In genomic region chr1:155137129-155137528, GRCh38 we compare ENCODE assay signal across 10 cellular contexts. TPM values are rescaled to one million over a fixed set of nuclear protein-coding genes. Genes with fewer than 3 reads are reported as not detected.
A peak's percentile ranks its signal among the peaks of the same experiment; 100 is the strongest.
DNase-seq lines count a peak whose midpoint lies in the region; ATAC-seq and TF ChIP-seq lines count a peak whose summit lies in the region.
"Had no signal": no experiment of that assay in that cellular context is flagged by ENCODE, and none has a peak within 500 bp of the region (broad histone marks: within the 10 kb centered on the region; RNA-seq: fewer than 3 reads in every experiment).

No MANE protein-coding gene starts in this region.

- CTCF ChIA-PET in activated B cell treated with CpG ODN at 0.5 μM for 24 hours (lab: Charles Lee), result interaction anchor here (1.7 to 4.5 kb wide), 2 partner anchors 30 to 36 kb away, joined by 5 to 40 read pairs; partner anchors contain the start of gene KRTCAP2

- H4K20me1 ChIP-seq in GM23338 (replicated peaks; ENCODE audit: insufficient read depth), result peaks cover 13% of the 10 kb centered on the region

- peaks cover 16% of the 10 kb centered on the region for H3K27me3 Mint-ChIP-seq in GM23338 (ENCODE audit: insufficient read depth, low read depth, poor library complexity)
- H3K27me3 Mint-ChIP-seq in activated B cell treated with CpG ODN at 0.5 μM for 24 hours, result no peaks in the 10 kb centered on the region

- intact Hi-C loops in activated B cell treated with CpG ODN at 0.5 μM for 24 hours (cut with micrococcal nuclease), result loop anchor here (2.0 kb wide), 2 partner anchors 14 to 52 kb away; no protein-coding TSS in a partner anchor

- H3K4me1 Mint-ChIP-seq in GM23338 (peaks cover 13% of the 10 kb centered on the region), activated B cell treated with CpG ODN at 0.5 μM for 24 hours (peaks cover 47% of the 10 kb centered on the region)

- H3K9me3 Mint-ChIP-seq in GM23338 (no peaks in the 10 kb centered on the region), activated B cell treated with CpG ODN at 0.5 μM for 24 hours (no peaks in the 10 kb centered on the region)

- no peak overlapping the region for H2AFZ ChIP-seq in GM23338

- H3F3A ChIP-seq in GM23338 (replicated peaks; ENCODE audit: low read depth), result peaks cover 28% of the 10 kb centered on the region

- peaks cover 5% of the 10 kb centered on the region for H3K27me3 ChIP-seq in GM23338 (ENCODE audit: insufficient read depth)

- H3K27ac ChIP-seq in GM23338 (ENCODE audit: low read depth), result no peak overlapping the region

- H3K4me3 ChIP-seq in GM23338, result peak overlapping the region; percentile 82
- H3K4me3 ChIP-seq in fibroblast of villous mesenchyme (ENCODE audit: low read depth, low read length), result peak overlapping the region; percentile 89
- H3K4me3 ChIP-seq in skeletal muscle cell (ENCODE audit: low read depth, low read length), result peak overlapping the region; percentile 79

- H3K36me3 ChIP-seq in GM23338 (ENCODE audit: insufficient read depth), result no peaks in the 10 kb centered on the region

- H3K79me2 ChIP-seq in GM23338 (replicated peaks; ENCODE audit: insufficient read depth), result peaks cover 22% of the 10 kb centered on the region

- POLR2A ChIA-PET in activated B cell treated with CpG ODN at 0.5 μM for 24 hours (lab: Charles Lee), result interaction anchor here (1.1 to 5.4 kb wide), 5 partner anchors 11 to 590 kb away, joined by 3 to 92 read pairs (median 63); partner anchors contain the start of genes KRTCAP2 and TRIM46

- H3K4me3 Mint-ChIP-seq in GM23338, result peak overlapping the region; percentile 94
- peak overlapping the region; percentile 96 for H3K4me3 Mint-ChIP-seq in activated B cell treated with CpG ODN at 0.5 μM for 24 hours

- no peak for DNase-seq in GM23338 (ENCODE audit: low spot score)
- no peak for DNase-seq in activated B cell treated with CpG ODN at 0.5 μM for 24 hours
- no peak for DNase-seq in fibroblast of villous mesenchyme (ENCODE audit: low read depth)
- DNase-seq in skeletal muscle cell (ENCODE audit: low read depth), result no peak
- no peak for DNase-seq in LoVo (ENCODE audit: low spot score)
- no peak for DNase-seq in NCI-H2081 (lab: John Stamatoyannopoulos, UW)
- DNase-seq in OCI-M2 (lab: John Stamatoyannopoulos, UW; ENCODE audit: unreplicated experiment), result no peak
- DNase-seq: NCI-H1436 treated with DMSO at 0.1 percent for 48 hours; stimulated activated CD4-positive, alpha-beta T cell treated with anti-CD3 and anti-CD28 coated beads, Interleukin-12 subunit alpha, Interleukin-12 subunit beta, amount 100 ng/mL, for 4 hours had no signal

- TF ChIP-seq CTCF in GM23338 (conservative IDR thresholded peaks at IDR 0.05; ENCODE audit: low read depth in 2 of 2) (no peak), activated B cell treated with CpG ODN at 0.5 μM for 24 hours (IDR thresholded peaks at IDR 0.05) (no peak), fibroblast of villous mesenchyme (IDR thresholded peaks at IDR 0.05; ENCODE audit: insufficient read depth, low read depth, low read length) (no peak)

- ATAC-seq in GM23338, result no peak
- no peak for ATAC-seq in activated B cell treated with CpG ODN at 0.5 μM for 24 hours (ENCODE audit: low read depth)
- no peak for ATAC-seq in HG02852 (IDR thresholded peaks at IDR 0.05; ENCODE audit: unreplicated experiment)

- no peaks in the 10 kb centered on the region for H3K9me2 ChIP-seq in GM23338 (ENCODE audit: insufficient read depth)

- H3K36me3 Mint-ChIP-seq in GM23338 (ENCODE audit: low read depth), result peaks cover 16% of the 10 kb centered on the region
- peaks cover 38% of the 10 kb centered on the region for H3K36me3 Mint-ChIP-seq in activated B cell treated with CpG ODN at 0.5 μM for 24 hours (ENCODE audit: low read depth)

- H3K4me1 ChIP-seq in GM23338 (ENCODE audit: insufficient read depth), result peaks cover 16% of the 10 kb centered on the region

- H3K4me2 ChIP-seq in GM23338, result peak overlapping the region; percentile 95

- H3K27ac Mint-ChIP-seq in GM23338, result no peak overlapping the region
- peak overlapping the region; percentile 99 for H3K27ac Mint-ChIP-seq in activated B cell treated with CpG ODN at 0.5 μM for 24 hours

TF ChIP-seq in GM23338, 12 proteins besides CTCF, POLR2A, EP300 and RAD21:
- TF ChIP-seq ZNF114 (CRISPR knock-in tag; IDR thresholded peaks at IDR 0.05) (no peak), JUNB (IDR thresholded peaks at IDR 0.05; ENCODE audit: unreplicated experiment) (no peak), STAT1 (IDR thresholded peaks at IDR 0.05; ENCODE audit: unreplicated experiment) (no peak), ZNF331 (CRISPR knock-in tag; IDR thresholded peaks at IDR 0.05; ENCODE audit: low read depth) (no peak), POLR2AphosphoS5 (IDR thresholded peaks at IDR 0.05; ENCODE audit: low read depth) (no peak; the same call in 1 of the 2 replicates), NANOG (IDR thresholded peaks at IDR 0.05; ENCODE audit: borderline replicate concordance) (no peak), EZH2 (IDR thresholded peaks at IDR 0.05; ENCODE audit: low read depth, unreplicated experiment) (no peak), CREB1 (CRISPR knock-in tag; IDR thresholded peaks at IDR 0.05; ENCODE audit: low read depth) (no peak), EZH2phosphoT487 (IDR thresholded peaks at IDR 0.05; ENCODE audit: unreplicated experiment) (no peak), ETS1 (IDR thresholded peaks at IDR 0.05) (no peak), REST (IDR thresholded peaks at IDR 0.05; ENCODE audit: unreplicated experiment) (no peak)

RNA-seq across cellular contexts. Expression of gene SLC50A1, which starts 1.5 kb away (rescaled TPM):
- 30.0 and 50.5 TPM in 2 replicates for total RNA-seq in GM23338 (2014; rRNA removed; shearing (Covaris generic))
- polyA plus RNA-seq in GM23338 (2016; fragmentation: Nextera tagmentation; extraction: Ambion mirVana), result 63.9 and 65.4 TPM in 2 replicates
- 77.3 and 85.2 TPM in 2 replicates for total RNA-seq in activated B cell treated with CpG ODN at 0.5 μM for 24 hours
- 52.5 and 58.7 TPM in 2 replicates for total RNA-seq in fibroblast of villous mesenchyme

RNA-seq across cellular contexts. Expression of gene DPM3, which starts 3.2 kb away (rescaled TPM):
- total RNA-seq in GM23338 (2014; rRNA removed; shearing (Covaris generic)), result 13.6 and 19.2 TPM in 2 replicates
- 71.4 and 76.5 TPM in 2 replicates for polyA plus RNA-seq in GM23338 (2016; fragmentation: Nextera tagmentation; extraction: Ambion mirVana)
- total RNA-seq in activated B cell treated with CpG ODN at 0.5 μM for 24 hours (33.2 and 36.8 TPM in 2 replicates), fibroblast of villous mesenchyme (23.7 and 47.0 TPM in 2 replicates)

RNA-seq across cellular contexts. Expression of gene EFNA1, which starts 9.5 kb away (rescaled TPM):
- 2.1 and 5.1 TPM in 2 replicates for total RNA-seq in GM23338 (2014; rRNA removed; shearing (Covaris generic))
- polyA plus RNA-seq in GM23338 (2016; fragmentation: Nextera tagmentation; extraction: Ambion mirVana), result 3.2 and 5.1 TPM in 2 replicates
- total RNA-seq in activated B cell treated with CpG ODN at 0.5 μM for 24 hours, result 0.29 TPM in 1 of 2 replicates, not detected in the other
- not detected in 2 replicates for total RNA-seq in fibroblast of villous mesenchyme

RNA-seq across cellular contexts. Expression of gene KRTCAP2, which starts 36.0 kb away (rescaled TPM):
- 101 and 106 TPM in 2 replicates for total RNA-seq in GM23338 (2014; rRNA removed; shearing (Covaris generic))
- polyA plus RNA-seq in GM23338 (2016; fragmentation: Nextera tagmentation; extraction: Ambion mirVana), result 579 and 628 TPM in 2 replicates
- 128 and 132 TPM in 2 replicates for total RNA-seq in activated B cell treated with CpG ODN at 0.5 μM for 24 hours
- total RNA-seq in fibroblast of villous mesenchyme, result 65.6 and 95.3 TPM in 2 replicates

RNA-seq across cellular contexts. Expression of gene TRIM46, which starts 36.5 kb away (rescaled TPM):
- 15.4 and 18.8 TPM in 2 replicates for total RNA-seq in GM23338 (2014; rRNA removed; shearing (Covaris generic))
- 7.4 and 8.1 TPM in 2 replicates for polyA plus RNA-seq in GM23338 (2016; fragmentation: Nextera tagmentation; extraction: Ambion mirVana)
- total RNA-seq in activated B cell treated with CpG ODN at 0.5 μM for 24 hours (1.2 and 1.9 TPM in 2 replicates), fibroblast of villous mesenchyme (6.5 and 7.7 TPM in 2 replicates)
